In genomic region chr17:3796822-3797170, GRCh38 we compare ENCODE assay signal across 10 cellular contexts. TPM values are rescaled to one million over a fixed set of nuclear protein-coding genes. Genes with fewer than 3 reads are reported as not detected.
A peak's percentile ranks its signal among the peaks of the same experiment; 100 is the strongest.
DNase-seq lines count a peak whose midpoint lies in the region; ATAC-seq, FAIRE-seq and TF ChIP-seq lines count a peak whose summit lies in the region.
"Had no signal": no experiment of that assay in that cellular context is flagged by ENCODE, and none has a peak within 500 bp of the region (broad histone marks: within the 10 kb centered on the region; RNA-seq: fewer than 3 reads in every experiment).

No MANE protein-coding gene starts in this region.

- no peaks in the 10 kb centered on the region for H3F3A ChIP-seq in MM.1S (ENCODE audit: insufficient read depth, low read length)

- H2AFZ ChIP-seq in astrocyte (ENCODE audit: low read depth, low read length) (peak overlapping the region; percentile 38), MM.1S (ENCODE audit: low read length) (no peak overlapping the region)

- H3K4me3 ChIP-seq in GM12865 (ENCODE audit: low read depth, low read length) (no peak overlapping the region), astrocyte (ENCODE audit: insufficient read depth, low read depth, low read length) (no peak overlapping the region), MM.1S (ENCODE audit: low read length) (no peak overlapping the region), SJCRH30 (no peak overlapping the region)

- no peaks in the 10 kb centered on the region for H3K9me3 Mint-ChIP-seq in astrocyte (ENCODE audit: unreplicated experiment)
- H3K9me3 Mint-ChIP-seq: neural crest cell had no signal

- H3K27me3 ChIP-seq in astrocyte (ENCODE audit: insufficient read depth, low read length) (no peaks in the 10 kb centered on the region), MM.1S (replicated peaks; ENCODE audit: insufficient read depth, low read length) (no peaks in the 10 kb centered on the region), SJCRH30 (no peaks in the 10 kb centered on the region)

- H3K4me1 ChIP-seq in astrocyte (ENCODE audit: insufficient read depth, low read length) (peaks cover 64% of the 10 kb centered on the region), MM.1S (ENCODE audit: low read length) (no peaks in the 10 kb centered on the region), SJCRH30 (no peaks in the 10 kb centered on the region; the same call in 1 of the 2 replicates)

- H3K36me3 Mint-ChIP-seq in astrocyte (ENCODE audit: low read depth, unreplicated experiment): peaks cover 3% of the 10 kb centered on the region

- H3K36me3 ChIP-seq in astrocyte (ENCODE audit: insufficient read depth, low read length) (no peaks in the 10 kb centered on the region), MM.1S (replicated peaks; ENCODE audit: insufficient read depth, low read length) (no peaks in the 10 kb centered on the region), SJCRH30 (no peaks in the 10 kb centered on the region)

- no peak overlapping the region for H3K4me3 Mint-ChIP-seq in astrocyte (ENCODE audit: unreplicated experiment)
- H3K4me3 Mint-ChIP-seq: neural crest cell had no signal

- no peaks in the 10 kb centered on the region for H3K9me3 ChIP-seq in astrocyte (ENCODE audit: insufficient read depth, low read depth, low read length)
- H3K9me3 ChIP-seq in MM.1S (replicated peaks; ENCODE audit: insufficient read depth, low read length): no peaks in the 10 kb centered on the region
- no peaks in the 10 kb centered on the region for H3K9me3 ChIP-seq in SJCRH30 (replicated peaks)

- H3K4me2 ChIP-seq in astrocyte (ENCODE audit: low read length): no peak overlapping the region
- H3K4me2 ChIP-seq in MM.1S (ENCODE audit: low read depth, low read length): no peak overlapping the region

- H4K20me1 ChIP-seq in astrocyte (ENCODE audit: insufficient read depth, low read length): no peaks in the 10 kb centered on the region
- no peaks in the 10 kb centered on the region for H4K20me1 ChIP-seq in MM.1S (ENCODE audit: insufficient read depth, low read length)

- FAIRE-seq in astrocyte (lab: Jason Lieb, UNC): no peak

- H3K9me2 ChIP-seq in MM.1S (replicated peaks; ENCODE audit: insufficient read depth, low read length): no peaks in the 10 kb centered on the region

- ATAC-seq in GM19351 (IDR thresholded peaks at IDR 0.05; ENCODE audit: unreplicated experiment) (peak; percentile 40), HG03066 (IDR thresholded peaks at IDR 0.05; ENCODE audit: low read depth, unreplicated experiment) (peak; percentile 29)

- peak overlapping the region; percentile 64 for H3K27ac Mint-ChIP-seq in astrocyte (ENCODE audit: unreplicated experiment)

- H3K9ac ChIP-seq in astrocyte (ENCODE audit: low read length) (peak overlapping the region; percentile 23), MM.1S (ENCODE audit: low read length) (no peak overlapping the region)

- H3K27ac ChIP-seq in astrocyte (ENCODE audit: low read depth, low read length) (peak overlapping the region; percentile 24), MM.1S (ENCODE audit: low read length) (no peak overlapping the region), SJCRH30 (no peak overlapping the region)

- TF ChIP-seq CTCF in GM12865 (IDR thresholded peaks at IDR 0.05; ENCODE audit: insufficient read depth, low read depth, low read length, missing control alignments): no peak
- TF ChIP-seq CTCF in astrocyte (IDR thresholded peaks at IDR 0.05; ENCODE audit: insufficient read depth, low read depth, low read length): no peak
- no peak for TF ChIP-seq CTCF in MM.1S (IDR thresholded peaks at IDR 0.05; ENCODE audit: low read length)

- no peaks in the 10 kb centered on the region for H3K27me3 Mint-ChIP-seq in astrocyte (ENCODE audit: low read depth, unreplicated experiment)

- DNase-seq in GM12865 (ENCODE audit: low read depth) (peak; percentile 73), astrocyte (ENCODE audit: low read depth) (no peak), hippocampal formation (lab: John Stamatoyannopoulos, UW) (no peak), MM.1S (no peak), islet precursor cell (no peak), SJCRH30 (no peak)
- DNase-seq: DMS79 treated with DMSO at 0.1 percent for 48 hours had no signal

- H3K4me1 Mint-ChIP-seq in astrocyte (ENCODE audit: low read depth, unreplicated experiment): peaks cover 48% of the 10 kb centered on the region
- H3K4me1 Mint-ChIP-seq: neural crest cell had no signal

- no peaks in the 10 kb centered on the region for H3K79me2 ChIP-seq in astrocyte (ENCODE audit: insufficient read depth, low read length)
- H3K79me2 ChIP-seq in MM.1S (ENCODE audit: low read length): no peaks in the 10 kb centered on the region

RNA-seq across cellular contexts. Expression of gene ITGAE, which starts 4.2 kb away (rescaled TPM):
- total RNA-seq in astrocyte: 23.3 and 30.9 TPM in 2 replicates
- 31.0 and 31.6 TPM in 2 replicates for total RNA-seq in SJCRH30 (2014; rRNA removed; shearing (Covaris generic))

RNA-seq across cellular contexts. Expression of gene NCBP3, which starts 49.2 kb away (rescaled TPM):
- 44.5 and 46.7 TPM in 2 replicates for total RNA-seq in astrocyte
- total RNA-seq in SJCRH30 (2014; rRNA removed; shearing (Covaris generic)): 23.3 and 25.4 TPM in 2 replicates
